Comparison of ENCODE assay signal across 8 cellular contexts in genomic region chr6:7106215-7106751, GRCh38. TPM values are rescaled to one million over a fixed set of nuclear protein-coding genes. Genes with fewer than 3 reads are reported as not detected.
DNase-seq lines count a peak whose midpoint lies in the region; ATAC-seq, FAIRE-seq and TF ChIP-seq lines count a peak whose summit lies in the region.

No MANE protein-coding gene starts in this region.

- peak overlapping the region; percentile 97 for H3K9ac ChIP-seq in astrocyte (ENCODE audit: low read length)

- H3K4me3 Mint-ChIP-seq in astrocyte (ENCODE audit: unreplicated experiment): peak overlapping the region; percentile 81

- DNase-seq in A673 (ENCODE audit: low spot score): no peak
- no peak for DNase-seq in astrocyte (ENCODE audit: low read depth)
- no peak for DNase-seq in DMS 273 (lab: John Stamatoyannopoulos, UW; ENCODE audit: unreplicated experiment)
- no peak for DNase-seq in medulla oblongata (ENCODE audit: extremely low spot score)
- DNase-seq in NCI-H82 (lab: John Stamatoyannopoulos, UW): no peak
- DNase-seq in NCI-H2171 (lab: John Stamatoyannopoulos, UW): no peak

- no peaks in the 10 kb centered on the region for H3K36me3 Mint-ChIP-seq in astrocyte (ENCODE audit: low read depth, unreplicated experiment)

- H4K20me1 ChIP-seq in astrocyte (ENCODE audit: insufficient read depth, low read length): peaks cover 20% of the 10 kb centered on the region

- intact Hi-C loops in A673 (cut with micrococcal nuclease; ENCODE audit: unreplicated experiment): loop anchor here (5.0 kb wide), 2 partner anchors 54 to 136 kb away; no protein-coding TSS in a partner anchor

- H2AFZ ChIP-seq in astrocyte (ENCODE audit: low read depth, low read length): peak overlapping the region; percentile 90

- H3K27me3 Mint-ChIP-seq in astrocyte (ENCODE audit: low read depth, unreplicated experiment): no peaks in the 10 kb centered on the region

- H3K27ac ChIP-seq in A673 (ENCODE audit: low read depth, low read length, poor library complexity, severe bottlenecking) (no peak overlapping the region), astrocyte (ENCODE audit: low read depth, low read length) (peak overlapping the region; percentile 49), mesodermal cell (ENCODE audit: low read depth, low read length, severe bottlenecking) (peak overlapping the region; percentile 93)

- FAIRE-seq in astrocyte (lab: Jason Lieb, UNC): no peak

- H3K9me3 ChIP-seq in A673 (ENCODE audit: low read depth, low read length, poor library complexity, severe bottlenecking): no peaks in the 10 kb centered on the region
- H3K9me3 ChIP-seq in astrocyte (ENCODE audit: insufficient read depth, low read depth, low read length): no peaks in the 10 kb centered on the region
- no peaks in the 10 kb centered on the region for H3K9me3 ChIP-seq in mesodermal cell (ENCODE audit: control insufficient read depth, low read length)

- peak overlapping the region; percentile 88 for H3K4me2 ChIP-seq in astrocyte (ENCODE audit: low read length)

- peak overlapping the region; percentile 88 for H3K27ac Mint-ChIP-seq in astrocyte (ENCODE audit: unreplicated experiment)

- no peaks in the 10 kb centered on the region for H3K36me3 ChIP-seq in A673 (ENCODE audit: insufficient read depth, low read length, poor library complexity, severe bottlenecking)
- H3K36me3 ChIP-seq in astrocyte (ENCODE audit: insufficient read depth, low read length): no peaks in the 10 kb centered on the region
- no peaks in the 10 kb centered on the region for H3K36me3 ChIP-seq in mesodermal cell (ENCODE audit: control insufficient read depth, insufficient read depth, low read length)

- peaks cover 19% of the 10 kb centered on the region for H3K4me1 Mint-ChIP-seq in astrocyte (ENCODE audit: low read depth, unreplicated experiment)

- peaks cover 36% of the 10 kb centered on the region for H3K79me2 ChIP-seq in astrocyte (ENCODE audit: insufficient read depth, low read length)

- no TSS peak for BruUV-seq in A673 (replicated peaks; lab: Mats Ljungman, UMichigan)

- TF ChIP-seq CTCF in A673 (conservative IDR thresholded peaks at IDR 0.05; ENCODE audit: low read depth, low read length) (no peak), astrocyte (IDR thresholded peaks at IDR 0.05; ENCODE audit: insufficient read depth, low read depth, low read length) (no peak)

- POLR2A ChIA-PET in A673 (lab: Charles Lee; ENCODE audit: low non-redundant PET): no interaction called here

- CTCF ChIA-PET in A673 (lab: Charles Lee): no interaction called here

- no peaks in the 10 kb centered on the region for H3K27me3 ChIP-seq in A673 (replicated peaks; ENCODE audit: insufficient read depth, low read depth, low read length, poor library complexity)
- H3K27me3 ChIP-seq in astrocyte (ENCODE audit: insufficient read depth, low read length): no peaks in the 10 kb centered on the region

- ATAC-seq in HG03159 (IDR thresholded peaks at IDR 0.05; ENCODE audit: unreplicated experiment): peak; percentile 1

- H3K4me1 ChIP-seq in A673 (ENCODE audit: insufficient read depth, low read length, poor library complexity, severe bottlenecking) (peaks cover 17% of the 10 kb centered on the region), astrocyte (ENCODE audit: insufficient read depth, low read length) (peaks cover 9% of the 10 kb centered on the region), mesodermal cell (ENCODE audit: control insufficient read depth, insufficient read depth, low read length, poor library complexity, severe bottlenecking) (peaks cover 14% of the 10 kb centered on the region)

- peak overlapping the region; percentile 78 for H3K4me3 ChIP-seq in A673 (ENCODE audit: low read depth, low read length, poor library complexity, severe bottlenecking)
- H3K4me3 ChIP-seq in astrocyte (ENCODE audit: insufficient read depth, low read depth, low read length): peak overlapping the region; percentile 99
- H3K4me3 ChIP-seq in mesodermal cell (ENCODE audit: extremely low read depth, insufficient read depth, low read length, poor library complexity, severe bottlenecking): peak overlapping the region; percentile 88

- peaks cover 2% of the 10 kb centered on the region for H3K9me3 Mint-ChIP-seq in astrocyte (ENCODE audit: unreplicated experiment)

- WGBS in mesodermal cell (ENCODE audit: insufficient coverage in 2 of 2), 2 experiments: 39 to 53% methylated on average over 4 to 5 of the region's 10 CpGs

RNA-seq across cellular contexts. Expression of gene RREB1, which starts 1.5 kb away (rescaled TPM):
- total RNA-seq in A673 (2021) (55.5 and 61.6 TPM in 2 replicates), astrocyte (37.2 and 41.8 TPM in 2 replicates)
- 21.5 TPM for polyA plus RNA-seq in mesodermal cell (2013, experiment 1 of 2)
- polyA plus RNA-seq in mesodermal cell (2013, experiment 2 of 2): 16.1 TPM
